In the genomic region with DNA sequence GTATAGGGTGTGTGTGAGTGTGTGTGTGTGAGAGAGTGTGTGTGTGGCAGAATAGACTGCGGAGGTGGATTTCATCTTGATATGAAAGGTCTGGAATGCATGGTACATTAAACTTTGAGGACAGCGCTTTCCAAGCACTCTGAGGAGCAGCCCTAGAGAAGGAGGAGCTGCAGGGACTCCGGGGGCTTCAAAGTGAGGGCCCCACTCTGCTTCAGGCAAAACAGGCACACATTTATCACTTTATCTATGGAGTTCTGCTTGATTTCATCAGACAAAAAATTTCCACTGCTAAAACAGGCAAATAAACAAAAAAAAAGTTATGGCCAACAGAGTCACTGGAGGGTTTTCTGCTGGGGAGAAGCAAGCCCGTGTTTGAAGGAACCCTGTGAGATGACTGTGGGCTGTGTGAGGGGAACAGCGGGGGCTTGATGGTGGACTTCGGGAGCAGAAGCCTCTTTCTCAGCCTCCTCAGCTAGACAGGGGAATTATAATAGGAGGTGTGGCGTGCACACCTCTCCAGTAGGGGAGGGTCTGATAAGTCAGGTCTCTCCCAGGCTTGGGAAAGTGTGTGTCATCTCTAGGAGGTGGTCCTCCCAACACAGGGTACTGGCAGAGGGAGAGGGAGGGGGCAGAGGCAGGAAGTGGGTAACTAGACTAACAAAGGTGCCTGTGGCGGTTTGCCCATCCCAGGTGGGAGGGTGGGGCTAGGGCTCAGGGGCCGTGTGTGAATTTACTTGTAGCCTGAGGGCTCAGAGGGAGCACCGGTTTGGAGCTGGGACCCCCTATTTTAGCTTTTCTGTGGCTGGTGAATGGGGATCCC, we compare ENCODE assay signal across 9 cellular contexts. TPM values are rescaled to one million over a fixed set of nuclear protein-coding genes. Genes with fewer than 3 reads are reported as not detected.
DNase-seq lines count a peak whose midpoint lies in the region; ATAC-seq, FAIRE-seq and TF ChIP-seq lines count a peak whose summit lies in the region.
"Had no signal": no experiment of that assay in that cellular context is flagged by ENCODE, and none has a peak within 500 bp of the region (broad histone marks: within the 10 kb centered on the region; RNA-seq: fewer than 3 reads in every experiment).

No MANE protein-coding gene starts in this region.

- no peak overlapping the region for H3K27ac Mint-ChIP-seq in chondrocyte (ENCODE audit: unreplicated experiment)

- H2BK20ac ChIP-seq in IMR-90 (ENCODE audit: low read depth, low read length) = peak overlapping the region; percentile 28; the same call in 1 of the 2 replicates

- H3K4me1 ChIP-seq in IMR-90 (ENCODE audit: control insufficient read depth, insufficient read depth, low read length) (peaks cover 9% of the 10 kb centered on the region; the same call in 1 of the 2 replicates), GM12878 (ENCODE audit: control insufficient read depth, insufficient read depth, low read length) (peaks cover 7% of the 10 kb centered on the region), uterus (no peaks in the 10 kb centered on the region)
- H3K4me1 ChIP-seq: pancreas had no signal

- no peak overlapping the region for H3K23ac ChIP-seq in IMR-90 (ENCODE audit: low read depth, low read length)

- peak overlapping the region; percentile 46 for H2BK5ac ChIP-seq in IMR-90 (ENCODE audit: low read depth, low read length, poor library complexity, severe bottlenecking)

- H2AFZ ChIP-seq in IMR-90 (replicated peaks; ENCODE audit: low read length, poor library complexity) = peak overlapping the region; percentile 73
- H2AFZ ChIP-seq in GM12878 (ENCODE audit: control insufficient read depth, low read depth, low read length) = peak overlapping the region; percentile 1; the same call in 1 of the 2 replicates

- H3K4me3 Mint-ChIP-seq in chondrocyte (ENCODE audit: unreplicated experiment) = no peak overlapping the region

- peak; percentile 82 for ATAC-seq in IMR-90 (ENCODE audit: low read depth)
- peak; percentile 68 for ATAC-seq in GM12878
- no peak for ATAC-seq in GM21390 (IDR thresholded peaks at IDR 0.05; ENCODE audit: unreplicated experiment)

- BruUV-seq in IMR-90 (replicated peaks; lab: Mats Ljungman, UMichigan) = no TSS peak
- BruUV-seq in GM12878 (replicated peaks; lab: Mats Ljungman, UMichigan) = no TSS peak

- H4K8ac ChIP-seq in IMR-90 (ENCODE audit: low read depth in 2 of 2, low read length in 2 of 2) = peak overlapping the region; percentile 22 to 52; a peak in 2 of 4 replicates

- no peak overlapping the region for H3K56ac ChIP-seq in IMR-90 (ENCODE audit: extremely low read depth, insufficient read depth, low read length)

- POLR2A ChIA-PET in IMR-90 (lab: Charles Lee; ENCODE audit: unreplicated experiment) = no interaction called here
- POLR2A ChIA-PET in GM12878 (lab: Charles Lee) = interaction anchor here (0.6 to 1.0 kb wide), 2 partner anchors 15 to 18 kb away, joined by 3 read pairs; no protein-coding TSS in a partner anchor

- H3K36me3 Mint-ChIP-seq in chondrocyte (ENCODE audit: low read depth) = no peaks in the 10 kb centered on the region

- DNase-seq in IMR-90 (peak; percentile 9), T-helper 1 cell (peak; percentile 61 to 82 (median 75)), GM12878 (ENCODE audit: low read depth, low spot score) (no peak), H54 (ENCODE audit: insufficient read length, low spot score) (no peak), uterus (no peak), chondrocyte (ENCODE audit: low spot score) (no peak)
- peak; percentile 49 to 85 (median 56) for DNase-seq in stimulated activated CD4-positive, alpha-beta T cell treated with anti-CD3 and anti-CD28 coated beads, Interleukin-1b, Interleukin-23, amount 100 ng/mL, for 24 hours (ENCODE audit: low read depth in 4 of 4, low spot score in 1 of 4)
- DNase-seq: pancreas had no signal

- H3K18ac ChIP-seq in IMR-90 (ENCODE audit: low read depth, low read length) = no peak overlapping the region; the same call in 1 of the 2 replicates

- H3K14ac ChIP-seq in IMR-90 (replicated peaks; ENCODE audit: low read depth, low read length) = peak overlapping the region; percentile 33; the same call in 1 of the 2 replicates

- no peaks in the 10 kb centered on the region for H3K79me1 ChIP-seq in IMR-90 (ENCODE audit: low read depth in 1 of 2, low read length in 2 of 2)

- H3K4ac ChIP-seq in IMR-90 (ENCODE audit: low read depth, low read length) = peak overlapping the region; percentile 62

- H3K4me1 Mint-ChIP-seq in chondrocyte (ENCODE audit: low read depth) = peaks cover 5% of the 10 kb centered on the region

- H3K9me3 Mint-ChIP-seq in chondrocyte (ENCODE audit: low read depth) = no peaks in the 10 kb centered on the region

- TF ChIP-seq EP300 in GM12878 (IDR thresholded peaks at IDR 0.05; ENCODE audit: borderline replicate concordance in 1 of 2, control insufficient read depth in 1 of 2, low read depth in 2 of 2, low read length in 2 of 2) = no peak

- no peak for TF ChIP-seq POLR2A in IMR-90 (IDR thresholded peaks at IDR 0.05; ENCODE audit: low read depth, low read length)
- no peak; the same call in 1 of the 2 replicates for TF ChIP-seq POLR2A in GM12878 (IDR thresholded peaks at IDR 0.05; ENCODE audit: low read depth, low read length)
- TF ChIP-seq POLR2A in H54 (IDR thresholded peaks at IDR 0.05; ENCODE audit: low read depth, low read length) = no peak
- TF ChIP-seq POLR2A in uterus (IDR thresholded peaks at IDR 0.05) = no peak

- SMC1A ChIA-PET in GM12878 (lab: Charles Lee; ENCODE audit: uncharacterized antibody, unreplicated experiment) = no interaction called here

- H3K27ac ChIP-seq in IMR-90 (ENCODE audit: insufficient read depth, low read length) = no peak overlapping the region
- peak overlapping the region; percentile 31; the same call in 1 of the 2 replicates for H3K27ac ChIP-seq in GM12878 (ENCODE audit: control insufficient read depth, insufficient read depth)
- H3K27ac ChIP-seq in uterus = no peak overlapping the region
- H3K27ac ChIP-seq: pancreas had no signal

- H4K5ac ChIP-seq in IMR-90 (ENCODE audit: low read depth, low read length) = no peak overlapping the region; the same call in 1 of the 2 replicates

- H3K27me3 ChIP-seq in IMR-90 (ENCODE audit: control insufficient read depth, insufficient read depth, low read length) (peaks cover 18% of the 10 kb centered on the region), GM12878 (replicated peaks in 1 of 2; ENCODE audit: control insufficient read depth in 2 of 2, insufficient read depth in 2 of 2, low read length in 1 of 2) (no peaks in the 10 kb centered on the region), uterus (no peaks in the 10 kb centered on the region)
- H3K27me3 ChIP-seq: pancreas had no signal

- intact Hi-C loops in IMR-90 (cut with micrococcal nuclease) = loop anchor here (2.0 kb wide), 1 partner anchor 19 kb away; a partner anchor contains a TSS
- intact Hi-C loops in GM12878 (cut with micrococcal nuclease; ENCODE audit: unreplicated experiment) = no loop called here
- intact Hi-C loops in uterus (cut with DNase I; ENCODE audit: low total_unique reads) = no loop called here

- no peaks in the 10 kb centered on the region; the same call in none of the 2 replicates for H3K79me2 ChIP-seq in GM12878 (ENCODE audit: control insufficient read depth, insufficient read depth, low read length)

- peak overlapping the region; percentile 84; the same call in 1 of the 3 replicates for H2BK15ac ChIP-seq in IMR-90 (ENCODE audit: low read depth, low read length)

- dilution Hi-C loops in IMR-90 (cut with HindIII; ENCODE audit: low sequenced_read_pairs, unreplicated experiment) = no loop called here

- peaks cover 15% of the 10 kb centered on the region for H3K27me3 Mint-ChIP-seq in chondrocyte (ENCODE audit: low read depth)

- FAIRE-seq in GM12878 (lab: Jason Lieb, UNC) (no peak), H54 (lab: Jason Lieb, UNC) (no peak)
- FAIRE-seq: pancreas had no signal

- H4K91ac ChIP-seq in IMR-90 (ENCODE audit: insufficient read depth, low read depth, low read length) = peak overlapping the region; percentile 61; the same call in 1 of the 2 replicates

- H2AK9ac ChIP-seq in IMR-90 (replicated peaks; ENCODE audit: low read depth, low read length, poor library complexity) = peak overlapping the region; percentile 81

- no peaks in the 10 kb centered on the region for H3K9me3 ChIP-seq in IMR-90 (ENCODE audit: control insufficient read depth, insufficient read depth, low read length)
- no peaks in the 10 kb centered on the region for H3K9me3 ChIP-seq in GM12878 (replicated peaks; ENCODE audit: control insufficient read depth, insufficient read depth, low read length)
- H3K9me3 ChIP-seq in uterus = no peaks in the 10 kb centered on the region
- H3K9me3 ChIP-seq: pancreas had no signal

- H3K36me3 ChIP-seq in IMR-90 (ENCODE audit: control insufficient read depth, insufficient read depth, low read length) (no peaks in the 10 kb centered on the region), GM12878 (ENCODE audit: control insufficient read depth in 2 of 2, insufficient read depth in 2 of 2, low read length in 1 of 2) (peaks cover 0 to 11% of the 10 kb centered on the region in 2 experiments; a peak in 2 of 4 replicates), uterus (no peaks in the 10 kb centered on the region)
- H3K36me3 ChIP-seq: pancreas had no signal

- H3K9ac ChIP-seq in IMR-90 (ENCODE audit: low read depth, low read length) = no peak overlapping the region
- no peak overlapping the region for H3K9ac ChIP-seq in GM12878 (ENCODE audit: control insufficient read depth, insufficient read depth, low read length)

- RAD21 ChIA-PET in GM12878 (lab: Charles Lee; ENCODE audit: unreplicated experiment) = no interaction called here

- H4K20me1 ChIP-seq in IMR-90 (ENCODE audit: insufficient read depth, low read length) (no peaks in the 10 kb centered on the region), GM12878 (ENCODE audit: control insufficient read depth, insufficient read depth) (no peaks in the 10 kb centered on the region)

- H3K9me1 ChIP-seq in IMR-90 (ENCODE audit: insufficient read depth, low read length) = 0 out of 2 replicates have a peak, but pooled peaks cover 7% of the 10 kb centered on the region

- TF ChIP-seq CTCF in IMR-90 (conservative IDR thresholded peaks at IDR 0.05; ENCODE audit: low read depth, low read length) (no peak), GM12878 (IDR thresholded peaks at IDR 0.05 in 2 of 3, conservative IDR thresholded peaks at IDR 0.05 in 1 of 3; ENCODE audit: control insufficient read depth in 2 of 3, extremely low read depth in 1 of 3, insufficient read depth in 1 of 3, low read depth in 3 of 3, low read length in 3 of 3) (no peak), uterus (IDR thresholded peaks at IDR 0.05) (no peak), chondrocyte (IDR thresholded peaks at IDR 0.05) (no peak)

- in situ Hi-C loops in IMR-90 (cut with MboI; ENCODE audit: low sequenced_read_pairs) = no loop called here
- in situ Hi-C loops in GM12878 (cut with MboI) = no loop called here

- H2BK120ac ChIP-seq in IMR-90 (ENCODE audit: low read depth, low read length) = peak overlapping the region; percentile 51

- no peak for TF ChIP-seq RAD21 in IMR-90 (IDR thresholded peaks at IDR 0.05; ENCODE audit: low read length)
- no peak for TF ChIP-seq RAD21 in GM12878 (IDR thresholded peaks at IDR 0.05; ENCODE audit: insufficient read depth, low read depth, low read length)

- no peak overlapping the region for H3K4me3 ChIP-seq in IMR-90 (ENCODE audit: insufficient read depth, low read depth, low read length)
- H3K4me3 ChIP-seq in GM12878 = no peak overlapping the region
- H3K4me3 ChIP-seq in uterus = no peak overlapping the region
- H3K4me3 ChIP-seq: pancreas had no signal

- WGBS in IMR-90 (ENCODE audit: extremely low coverage in 2 of 2, insufficient read length in 1 of 2), 2 experiments = 40% methylated on average over 1 of the region's 10 CpGs; no CpG with 5 or more reads in 1 of the 2 experiments
- WGBS in GM12878 (ENCODE audit: insufficient coverage, insufficient replicate concordance, low lambda C conversion rate, missing lambda C conversion rate) = 16% methylated on average over 9 of the region's 10 CpGs

- CTCF ChIA-PET in IMR-90 (lab: Yijun Ruan, JAX) (no interaction called here), GM12878 (lab: Yijun Ruan, JAX) (no interaction called here)

- H2AK5ac ChIP-seq in IMR-90 (ENCODE audit: low read depth, low read length) = peak overlapping the region; percentile 90; the same call in 1 of the 2 replicates

- H3K4me2 ChIP-seq in IMR-90 (ENCODE audit: low read depth, low read length) (no peak overlapping the region; the same call in 1 of the 2 replicates), GM12878 (ENCODE audit: control insufficient read depth, insufficient read depth) (no peak overlapping the region)

RNA-seq across cellular contexts. Expression of a gene that starts 18.3 kb away (rescaled TPM):
- total RNA-seq in IMR-90 (2012; rRNA removed) = 88.9 and 95.5 TPM in 2 replicates
- polyA plus RNA-seq in IMR-90 (2012; rRNA removed) = 131 and 139 TPM in 2 replicates
- polyA plus RNA-seq in IMR-90 (2012; cell fraction: cytosol; rRNA removed) = 61.2 and 72.2 TPM in 2 replicates
- polyA plus RNA-seq in IMR-90 (2012; cell fraction: nucleus; rRNA removed; ENCODE audit: low replicate concordance) = 148 and 372 TPM in 2 replicates
- total RNA-seq in GM12878 (2013; cell fraction: nucleolus; rRNA removed) = 223 and 249 TPM in 2 replicates
- 154 and 164 TPM in 2 replicates for total RNA-seq in GM12878 (2014; rRNA removed)
- 145 and 147 TPM in 2 replicates for total RNA-seq in GM12878 (2014; rRNA removed; fragmentation: Illumina TruSeq; extraction: Trizol)
- 153 and 154 TPM in 2 replicates for total RNA-seq in GM12878 (2021)
- 251 TPM for polyA plus RNA-seq in GM12878 (2011; ENCODE audit: low read depth)
- polyA plus RNA-seq in GM12878 (2011; rRNA removed) = 285 and 331 TPM in 2 replicates
- 262 and 280 TPM in 2 replicates for polyA plus RNA-seq in GM12878 (2011; cell fraction: cytosol; rRNA removed)
- polyA plus RNA-seq in GM12878 (2011; cell fraction: nucleus; rRNA removed) = 560 and 603 TPM in 2 replicates
- polyA plus RNA-seq in GM12878 (2012) = 155 and 221 TPM in 2 replicates
- 189 and 199 TPM in 2 replicates for polyA plus RNA-seq in GM12878 (2014; fragmentation: Illumina TruSeq; extraction: Trizol)
- 100 to 1,000 TPM; 150 to 151 TPM for polyA plus RNA-seq in GM12878 (2014; fragmentation: Nextera tagmentation; extraction: Ambion mirVana)
- 170 and 182 TPM in 2 replicates for polyA plus RNA-seq in GM12878 (2014; rRNA removed)
- 100 to 1,000 TPM; 196 to 206 TPM for polyA plus RNA-seq in GM12878 (2016; fragmentation: Nextera tagmentation; extraction: Ambion mirVana)
- polyA minus RNA-seq in GM12878 (2011; rRNA and poly(A)+ RNA removed) = 318 and 386 TPM in 2 replicates
- polyA minus RNA-seq in GM12878 (2011; cell fraction: cytosol; rRNA and poly(A)+ RNA removed) = 63.9 and 75.7 TPM in 2 replicates
- polyA minus RNA-seq in GM12878 (2011; cell fraction: nucleus; rRNA and poly(A)+ RNA removed) = 138 and 194 TPM in 2 replicates
- 100 to 1,000 TPM in 1 of 4 donors, 10 to 100 TPM in 3; 27.4 to 161 (median 91.2) TPM for total RNA-seq in uterus
- total RNA-seq in chondrocyte = 50.2 to 54.9 TPM (median 52.9 TPM) in 3 replicates

RNA-seq across cellular contexts. Expression of a gene that starts 22.5 kb away (rescaled TPM):
- total RNA-seq in IMR-90 (2012; rRNA removed) (not detected in 2 replicates), GM12878 (2014; rRNA removed) (173 and 179 TPM in 2 replicates), GM12878 (2014; rRNA removed; fragmentation: Illumina TruSeq; extraction: Trizol) (97.7 and 109 TPM in 2 replicates), GM12878 (2021) (126 and 143 TPM in 2 replicates), uterus (1 to 10 TPM in 3 of 4 donors, under 1 TPM in 1; 0.26 to 2.0 (median 1.4) TPM), chondrocyte (not detected in 3 replicates)
- polyA plus RNA-seq in IMR-90 (2012; rRNA removed) (not detected in 2 replicates), GM12878 (2011; rRNA removed) (27.3 and 49.7 TPM in 2 replicates), GM12878 (2014; fragmentation: Illumina TruSeq; extraction: Trizol) (60.5 and 107 TPM in 2 replicates), GM12878 (2014; fragmentation: Nextera tagmentation; extraction: Ambion mirVana) (10 to 100 TPM; 31.5 to 46.0 TPM), GM12878 (2014; rRNA removed) (130 and 141 TPM in 2 replicates), GM12878 (2016; fragmentation: Nextera tagmentation; extraction: Ambion mirVana) (100 to 1,000 TPM; 148 to 162 TPM)
- polyA plus RNA-seq in IMR-90 (2012; cell fraction: cytosol; rRNA removed) = not detected in 2 replicates
- 0.05 TPM in 1 of 2 replicates, not detected in the other for polyA plus RNA-seq in IMR-90 (2012; cell fraction: nucleus; rRNA removed; ENCODE audit: low replicate concordance)
- 18.5 and 22.2 TPM in 2 replicates for total RNA-seq in GM12878 (2013; cell fraction: nucleolus; rRNA removed)
- polyA plus RNA-seq in GM12878 (2011; ENCODE audit: low read depth) = 43.6 TPM
- 65.6 and 72.1 TPM in 2 replicates for polyA plus RNA-seq in GM12878 (2011; cell fraction: cytosol; rRNA removed)
- 103 and 120 TPM in 2 replicates for polyA plus RNA-seq in GM12878 (2011; cell fraction: nucleus; rRNA removed)
- polyA plus RNA-seq in GM12878 (2012) = 75.9 and 88.9 TPM in 2 replicates
- 44.6 and 73.7 TPM in 2 replicates for polyA minus RNA-seq in GM12878 (2011; rRNA and poly(A)+ RNA removed)
- 18.1 and 22.3 TPM in 2 replicates for polyA minus RNA-seq in GM12878 (2011; cell fraction: cytosol; rRNA and poly(A)+ RNA removed)
- polyA minus RNA-seq in GM12878 (2011; cell fraction: nucleus; rRNA and poly(A)+ RNA removed) = 19.1 and 27.7 TPM in 2 replicates

RNA-seq across cellular contexts. Expression of a gene that starts 26.6 kb away (rescaled TPM):
- total RNA-seq in IMR-90 (2012; rRNA removed) = 0.18 TPM in 1 of 2 replicates, not detected in the other
- 0.53 and 0.59 TPM in 2 replicates for polyA plus RNA-seq in IMR-90 (2012; rRNA removed)
- 0.62 and 1.0 TPM in 2 replicates for polyA plus RNA-seq in IMR-90 (2012; cell fraction: cytosol; rRNA removed)
- 1.8 and 3.7 TPM in 2 replicates for polyA plus RNA-seq in IMR-90 (2012; cell fraction: nucleus; rRNA removed; ENCODE audit: low replicate concordance)
- 0.48 and 0.81 TPM in 2 replicates for total RNA-seq in GM12878 (2013; cell fraction: nucleolus; rRNA removed)
- total RNA-seq in GM12878 (2014; rRNA removed) = 0.38 and 0.45 TPM in 2 replicates
- 0.27 and 0.37 TPM in 2 replicates for total RNA-seq in GM12878 (2014; rRNA removed; fragmentation: Illumina TruSeq; extraction: Trizol)
- 0.62 and 0.88 TPM in 2 replicates for total RNA-seq in GM12878 (2021)
- polyA plus RNA-seq in GM12878 (2011; ENCODE audit: low read depth) = not detected
- 0.19 TPM in 1 of 2 replicates, not detected in the other for polyA plus RNA-seq in GM12878 (2011; rRNA removed)
- polyA plus RNA-seq in GM12878 (2011; cell fraction: cytosol; rRNA removed) = 0.12 and 0.23 TPM in 2 replicates
- polyA plus RNA-seq in GM12878 (2011; cell fraction: nucleus; rRNA removed) = 0.21 and 0.45 TPM in 2 replicates
- 0.29 and 0.58 TPM in 2 replicates for polyA plus RNA-seq in GM12878 (2012)
- 0.07 and 0.52 TPM in 2 replicates for polyA plus RNA-seq in GM12878 (2014; fragmentation: Illumina TruSeq; extraction: Trizol)
- polyA plus RNA-seq in GM12878 (2014; fragmentation: Nextera tagmentation; extraction: Ambion mirVana) = under 1 TPM in 1 of 2 experiments, not detected in 1; 0.07 TPM
- polyA plus RNA-seq in GM12878 (2014; rRNA removed) = 0.69 and 1.2 TPM in 2 replicates
- polyA plus RNA-seq in GM12878 (2016; fragmentation: Nextera tagmentation; extraction: Ambion mirVana) = under 1 TPM; 0.26 to 0.47 TPM
- polyA minus RNA-seq in GM12878 (2011; rRNA and poly(A)+ RNA removed) = 0.36 TPM in 1 of 2 replicates, not detected in the other
- polyA minus RNA-seq in GM12878 (2011; cell fraction: cytosol; rRNA and poly(A)+ RNA removed) = not detected in 2 replicates
- polyA minus RNA-seq in GM12878 (2011; cell fraction: nucleus; rRNA and poly(A)+ RNA removed) = not detected in 2 replicates
- total RNA-seq in uterus = 10 to 100 TPM in 2 of 4 donors, 1 to 10 TPM in 1, not detected in 1; 1.2 to 29.0 (median 13.1) TPM
- total RNA-seq in chondrocyte = 1.4 to 3.1 TPM (median 2.9 TPM) in 3 replicates

RNA-seq across cellular contexts. Expression of a gene that starts 51.4 kb away (rescaled TPM):
- total RNA-seq in IMR-90 (2012; rRNA removed) (574 and 716 TPM in 2 replicates), GM12878 (2014; rRNA removed) (293 and 313 TPM in 2 replicates), GM12878 (2014; rRNA removed; fragmentation: Illumina TruSeq; extraction: Trizol) (302 and 305 TPM in 2 replicates), GM12878 (2021) (208 and 211 TPM in 2 replicates), uterus (100 to 1,000 TPM; 111 to 246 (median 143) TPM), chondrocyte (120 to 142 TPM (median 131 TPM) in 3 replicates)
- polyA plus RNA-seq in IMR-90 (2012; rRNA removed) (376 and 469 TPM in 2 replicates), GM12878 (2011; rRNA removed) (235 and 374 TPM in 2 replicates), GM12878 (2014; fragmentation: Illumina TruSeq; extraction: Trizol) (457 and 499 TPM in 2 replicates), GM12878 (2014; fragmentation: Nextera tagmentation; extraction: Ambion mirVana) (100 to 1,000 TPM; 572 to 606 TPM), GM12878 (2014; rRNA removed) (293 and 306 TPM in 2 replicates), GM12878 (2016; fragmentation: Nextera tagmentation; extraction: Ambion mirVana) (100 to 1,000 TPM; 342 to 362 TPM)
- 293 and 465 TPM in 2 replicates for polyA plus RNA-seq in IMR-90 (2012; cell fraction: cytosol; rRNA removed)
- polyA plus RNA-seq in IMR-90 (2012; cell fraction: nucleus; rRNA removed; ENCODE audit: low replicate concordance) = 87.9 and 110 TPM in 2 replicates
- total RNA-seq in GM12878 (2013; cell fraction: nucleolus; rRNA removed) = 24.1 and 25.0 TPM in 2 replicates
- 407 TPM for polyA plus RNA-seq in GM12878 (2011; ENCODE audit: low read depth)
- 589 and 658 TPM in 2 replicates for polyA plus RNA-seq in GM12878 (2011; cell fraction: cytosol; rRNA removed)
- polyA plus RNA-seq in GM12878 (2011; cell fraction: nucleus; rRNA removed) = 65.9 and 123 TPM in 2 replicates
- polyA plus RNA-seq in GM12878 (2012) = 194 and 212 TPM in 2 replicates
- 425 and 517 TPM in 2 replicates for polyA minus RNA-seq in GM12878 (2011; rRNA and poly(A)+ RNA removed)
- 107 and 134 TPM in 2 replicates for polyA minus RNA-seq in GM12878 (2011; cell fraction: cytosol; rRNA and poly(A)+ RNA removed)
- polyA minus RNA-seq in GM12878 (2011; cell fraction: nucleus; rRNA and poly(A)+ RNA removed) = 30.1 and 58.2 TPM in 2 replicates

RNA-seq across cellular contexts. Expression of a gene that starts 51.4 kb away (rescaled TPM):
- total RNA-seq in IMR-90 (2012; rRNA removed) (10.0 and 10.8 TPM in 2 replicates), GM12878 (2014; rRNA removed) (8.1 and 8.8 TPM in 2 replicates), GM12878 (2014; rRNA removed; fragmentation: Illumina TruSeq; extraction: Trizol) (4.8 and 5.2 TPM in 2 replicates), GM12878 (2021) (6.2 and 10.9 TPM in 2 replicates), uterus (10 to 100 TPM in 3 of 4 donors, under 1 TPM in 1; 0.59 to 40.8 (median 13.5) TPM), chondrocyte (20.8 to 23.9 TPM (median 22.8 TPM) in 3 replicates)
- polyA plus RNA-seq in IMR-90 (2012; rRNA removed) (22.7 and 23.4 TPM in 2 replicates), GM12878 (2011; rRNA removed) (3.8 and 5.1 TPM in 2 replicates), GM12878 (2014; fragmentation: Illumina TruSeq; extraction: Trizol) (4.5 and 6.0 TPM in 2 replicates), GM12878 (2014; fragmentation: Nextera tagmentation; extraction: Ambion mirVana) (1 to 10 TPM; 2.9 to 4.5 TPM), GM12878 (2014; rRNA removed) (6.8 and 10.7 TPM in 2 replicates), GM12878 (2016; fragmentation: Nextera tagmentation; extraction: Ambion mirVana) (1 to 10 TPM; 8.6 TPM)
- polyA plus RNA-seq in IMR-90 (2012; cell fraction: cytosol; rRNA removed) = 16.5 and 16.6 TPM in 2 replicates
- polyA plus RNA-seq in IMR-90 (2012; cell fraction: nucleus; rRNA removed; ENCODE audit: low replicate concordance) = 62.6 and 77.9 TPM in 2 replicates
- total RNA-seq in GM12878 (2013; cell fraction: nucleolus; rRNA removed) = 45.3 and 48.5 TPM in 2 replicates
- polyA plus RNA-seq in GM12878 (2011; ENCODE audit: low read depth) = 6.0 TPM
- polyA plus RNA-seq in GM12878 (2011; cell fraction: cytosol; rRNA removed) = 5.5 and 6.8 TPM in 2 replicates
- 41.0 and 47.4 TPM in 2 replicates for polyA plus RNA-seq in GM12878 (2011; cell fraction: nucleus; rRNA removed)
- polyA plus RNA-seq in GM12878 (2012) = 9.3 and 10.1 TPM in 2 replicates
- 12.0 and 17.4 TPM in 2 replicates for polyA minus RNA-seq in GM12878 (2011; rRNA and poly(A)+ RNA removed)
- polyA minus RNA-seq in GM12878 (2011; cell fraction: cytosol; rRNA and poly(A)+ RNA removed) = 3.2 and 5.1 TPM in 2 replicates
- 14.7 and 19.6 TPM in 2 replicates for polyA minus RNA-seq in GM12878 (2011; cell fraction: nucleus; rRNA and poly(A)+ RNA removed)

Comparison
In these comparisons a context has a peak if more than half of its experiments do, and no peak if none do; other contexts are left out.
1. DNase-seq: peak in IMR-90 (single experiment), T-helper 1 cell (5 of 5) and stimulated activated CD4-positive, alpha-beta T cell treated with anti-CD3 and anti-CD28 coated beads, Interleukin-1b, Interleukin-23, amount 100 ng/mL, for 24 hours (4 of 4); none in GM12878 (single experiment), H54 (single experiment), uterus (0 of 2) and chondrocyte (single experiment).
2. RNA of a gene that starts 22.5 kb away (total RNA-seq): 18.5 to 179 TPM in GM12878; 0.26 to 2.0 TPM in uterus, not detected in chondrocyte and not detected in IMR-90; every median in the first group is over 4 times any median in the second.